Comparison of ENCODE assay signal across 12 cellular contexts in genomic region chr5:112594060-112594850, GRCh38.
DNase-seq lines count a peak whose midpoint lies in the region; FAIRE-seq and TF ChIP-seq lines count a peak whose summit lies in the region.
"Had no signal": no experiment of that assay in that cellular context is flagged by ENCODE, and none has a peak within 500 bp of the region (broad histone marks: within the 10 kb centered on the region; RNA-seq: fewer than 3 reads in every experiment).

No MANE protein-coding gene starts in this region.

- in situ Hi-C loops in G401 (cut with HindIII; ENCODE audit: low sequenced_read_pairs), result no loop called here

- H3K36me3 ChIP-seq in esophagus muscularis mucosa, result no peaks in the 10 kb centered on the region

- FAIRE-seq in D721Med (lab: Jason Lieb, UNC), result no peak
- FAIRE-seq: endometrium, GM18507 had no signal

- no peak for TF ChIP-seq POLR2A in esophagus muscularis mucosa (IDR thresholded peaks at IDR 0.05; ENCODE audit: low read depth)

- intact Hi-C loops in esophagus muscularis mucosa (cut with DNase I), result no loop called here
- intact Hi-C loops in posterior cingulate gyrus (cut with DNase I), result no loop called here

- peaks cover 0 to 12% (median 8%) of the 10 kb centered on the region in 4 donors for H3K4me1 ChIP-seq in esophagus muscularis mucosa

- no peak overlapping the region for H3K4me3 ChIP-seq in esophagus muscularis mucosa

- H3K9me3 ChIP-seq in esophagus muscularis mucosa, result no peaks in the 10 kb centered on the region

- DNase-seq in G401 (ENCODE audit: low spot score), result peak; percentile 71
- peak; percentile 50 for DNase-seq in NCI-H446 treated with DMSO at 0.1 percent for 48 hours (lab: John Stamatoyannopoulos, UW)
- peak; percentile 72 for DNase-seq in esophagus muscularis mucosa (ENCODE audit: extremely low spot score)
- peak; percentile 20 to 90 (median 46) for DNase-seq in posterior cingulate gyrus
- no peak for DNase-seq in activated gamma-delta T cell treated with Interleukin-2 at 50 U/mL for 16 hours
- DNase-seq in D721Med (ENCODE audit: insufficient read length, low spot score), result no peak
- DNase-seq in iPS-NIHi7 (ENCODE audit: extremely low spot score), result no peak
- DNase-seq: activated CD8-positive, alpha-beta T cell treated with anti-CD3 and anti-CD28 coated beads for 36 hours; activated naive CD8-positive, alpha-beta T cell treated with anti-CD3 and anti-CD28 coated beads, Interleukin-2, amount 50 U/mL, for 24 hours; stimulated activated CD8-positive, alpha-beta memory T cell treated with anti-CD3 and anti-CD28 coated beads, Interleukin-4, amount 100 ng/mL, for 48 hours had no signal

- H3K27me3 ChIP-seq in esophagus muscularis mucosa, result no peaks in the 10 kb centered on the region

- WGBS in esophagus muscularis mucosa, result 47% methylated on average over 6 of the region's 6 CpGs

- TF ChIP-seq CTCF in esophagus muscularis mucosa (IDR thresholded peaks at IDR 0.05) (no peak), D721Med (IDR thresholded peaks at IDR 0.05; ENCODE audit: insufficient read depth, missing control alignments) (no peak)

- no peak overlapping the region for H3K27ac ChIP-seq in esophagus muscularis mucosa (replicated peaks in 1 of 4)

- TF ChIP-seq EP300 in esophagus muscularis mucosa (IDR thresholded peaks at IDR 0.05), result no peak

Comparison
In these comparisons a context has a peak if more than half of its experiments do, and no peak if none do; other contexts are left out.
1. DNase-seq: peak in G401 (single experiment), NCI-H446 treated with DMSO at 0.1 percent for 48 hours (single experiment), esophagus muscularis mucosa (single experiment) and posterior cingulate gyrus (10 of 10); none in activated gamma-delta T cell treated with Interleukin-2 at 50 U/mL for 16 hours (single experiment), D721Med (single experiment) and iPS-NIHi7 (single experiment).